Comparison of ENCODE assay signal across 1 cellular context in the genomic region with DNA sequence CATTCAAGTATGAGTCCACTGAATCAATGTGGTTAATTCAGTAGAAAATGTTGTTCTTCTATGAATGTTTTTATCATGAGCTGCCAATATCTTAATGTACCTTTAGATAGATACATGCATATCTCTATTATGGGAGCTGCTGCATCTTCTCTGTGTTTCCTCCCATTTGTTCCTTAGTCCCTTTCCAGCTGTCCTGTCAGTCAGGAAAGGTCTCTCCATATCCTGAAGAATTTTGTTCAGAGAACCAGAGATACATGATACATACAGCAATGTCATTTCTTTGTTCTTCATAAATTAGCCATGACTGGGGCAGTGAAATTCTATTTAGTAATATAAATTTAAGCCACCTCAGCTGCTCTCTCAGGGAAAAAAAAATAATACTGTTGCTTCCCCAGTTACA.
TF ChIP-seq lines count a peak whose summit lies in the region.

No MANE protein-coding gene starts in this region.

TF ChIP-seq in A549, 52 proteins besides CTCF, POLR2A, EP300 and RAD21 (continued from another document):
- TF ChIP-seq NPAS2 (CRISPR knock-in tag; IDR thresholded peaks at IDR 0.05; ENCODE audit: borderline replicate concordance) = no peak
- TF ChIP-seq CEBPB (IDR thresholded peaks at IDR 0.05) = no peak
- no peak for TF ChIP-seq ZSCAN20 (CRISPR knock-in tag; IDR thresholded peaks at IDR 0.05)
- no peak for TF ChIP-seq JUNB (IDR thresholded peaks at IDR 0.05)
- TF ChIP-seq TP53 (CRISPR knock-in tag; IDR thresholded peaks at IDR 0.05) = no peak
- TF ChIP-seq FOSB (CRISPR knock-in tag; IDR thresholded peaks at IDR 0.05) = no peak
- no peak for TF ChIP-seq HOXA7 (CRISPR knock-in tag; IDR thresholded peaks at IDR 0.05)
TF ChIP-seq in A549: peak in this region for 0.
